In the genomic region with DNA sequence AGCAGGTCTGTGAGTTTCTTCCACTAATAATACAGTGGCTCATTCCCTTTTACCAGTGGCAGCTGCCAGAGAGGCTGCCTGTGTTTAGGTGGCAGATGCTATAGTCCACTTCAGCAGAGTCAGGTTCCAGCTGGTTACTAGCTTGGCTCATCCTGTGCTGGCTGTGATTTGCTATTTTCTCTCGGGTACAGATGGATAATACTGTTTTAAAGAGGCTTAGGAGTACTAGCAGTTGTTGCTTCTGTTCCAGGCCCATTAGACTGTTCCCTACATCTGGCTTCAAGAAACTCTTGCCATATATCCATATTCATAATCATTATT, we compare ENCODE assay signal across 12 cellular contexts.
DNase-seq lines count a peak whose midpoint lies in the region; ATAC-seq lines count a peak whose summit lies in the region.
"Had no signal": no experiment of that assay in that cellular context is flagged by ENCODE, and none has a peak within 500 bp of the region (broad histone marks: within the 10 kb centered on the region; RNA-seq: fewer than 3 reads in every experiment).

No MANE protein-coding gene starts in this region.

- H3K9me3 ChIP-seq in stomach smooth muscle (ENCODE audit: control insufficient read depth in 2 of 2, low read length in 2 of 2), result no peaks in the 10 kb centered on the region

- no peaks in the 10 kb centered on the region for H3K27me3 Mint-ChIP-seq in activated naive CD8-positive, alpha-beta T cell
- no peaks in the 10 kb centered on the region for H3K27me3 Mint-ChIP-seq in activated naive CD8-positive, alpha-beta T cell treated with anti-CD3 and anti-CD28 coated beads, Interleukin-2, amount 50 U/mL, for 24 hours
- H3K27me3 Mint-ChIP-seq in central memory CD8-positive, alpha-beta T cell, result no peaks in the 10 kb centered on the region
- no peaks in the 10 kb centered on the region for H3K27me3 Mint-ChIP-seq in stimulated activated memory B cell treated with anti-CD40 and anti-IgM and Interleukin-4, amounts not matched to agents 10 μg/mL and 1 μg/mL and 100 μg/mL, for 72 hours

- no peak overlapping the region for H3K4me3 Mint-ChIP-seq in activated naive CD8-positive, alpha-beta T cell
- H3K4me3 Mint-ChIP-seq in activated naive CD8-positive, alpha-beta T cell treated with anti-CD3 and anti-CD28 coated beads, Interleukin-2, amount 50 U/mL, for 24 hours, result no peak overlapping the region
- H3K4me3 Mint-ChIP-seq in central memory CD8-positive, alpha-beta T cell, result no peak overlapping the region
- H3K4me3 Mint-ChIP-seq in stimulated activated memory B cell treated with anti-CD40 and anti-IgM and Interleukin-4, amounts not matched to agents 10 μg/mL and 1 μg/mL and 100 μg/mL, for 72 hours, result no peak overlapping the region

- H3K27ac ChIP-seq in stomach smooth muscle (ENCODE audit: low read length), result peak overlapping the region; percentile 19
- H3K27ac ChIP-seq: epithelial cell of prostate had no signal

- H3K4me3 ChIP-seq in stomach smooth muscle (ENCODE audit: low read length in 2 of 2), result no peak overlapping the region

- no peak for DNase-seq in activated naive CD8-positive, alpha-beta T cell treated with anti-CD3 and anti-CD28 coated beads, Interleukin-2, amount 50 U/mL, for 24 hours
- DNase-seq in NCI-H1694 treated with DMSO at 0.1 percent for 48 hours (lab: John Stamatoyannopoulos, UW) (peak; percentile 87), activated gamma-delta T cell treated with Interleukin-2 at 50 U/mL for 16 hours (no peak)
- DNase-seq in central memory CD8-positive, alpha-beta T cell (ENCODE audit: low spot score in 2 of 2), result no peak
- DNase-seq: mesenchymal stem cell; stimulated activated CD4-positive, alpha-beta T cell treated with anti-CD3 and anti-CD28 coated beads, Interleukin-2, amount 100 ng/mL, for 24 hours; stimulated activated naive CD4-positive, alpha-beta T cell had no signal

- H3K4me1 ChIP-seq in stomach smooth muscle (ENCODE audit: control insufficient read depth, insufficient read depth, low read length), result peaks cover 29% of the 10 kb centered on the region

- H3K4me1 Mint-ChIP-seq in activated naive CD8-positive, alpha-beta T cell (ENCODE audit: low read depth), result peaks cover 87% of the 10 kb centered on the region
- H3K4me1 Mint-ChIP-seq in activated naive CD8-positive, alpha-beta T cell treated with anti-CD3 and anti-CD28 coated beads, Interleukin-2, amount 50 U/mL, for 24 hours, result peaks cover 70% of the 10 kb centered on the region
- H3K4me1 Mint-ChIP-seq in central memory CD8-positive, alpha-beta T cell, result peaks cover 69% of the 10 kb centered on the region
- H3K4me1 Mint-ChIP-seq in stimulated activated memory B cell treated with anti-CD40 and anti-IgM and Interleukin-4, amounts not matched to agents 10 μg/mL and 1 μg/mL and 100 μg/mL, for 72 hours, result peaks cover 40% of the 10 kb centered on the region

- no peak for ATAC-seq in activated naive CD8-positive, alpha-beta T cell treated with anti-CD3 and anti-CD28 coated beads, Interleukin-2, amount 50 U/mL, for 24 hours
- no peak for ATAC-seq in central memory CD8-positive, alpha-beta T cell (replicated peaks; ENCODE audit: extremely low read depth, poor library complexity, severe bottlenecking)
- ATAC-seq in stimulated activated memory B cell treated with anti-CD40 and anti-IgM and Interleukin-4, amounts not matched to agents 10 μg/mL and 1 μg/mL and 100 μg/mL, for 72 hours, result no peak
- no peak for ATAC-seq in HG03139 (IDR thresholded peaks at IDR 0.05; ENCODE audit: unreplicated experiment)

- H3K36me3 ChIP-seq in stomach smooth muscle (ENCODE audit: control insufficient read depth in 2 of 2, insufficient read depth in 2 of 2, low read length in 2 of 2), result peaks cover 6 to 9% of the 10 kb centered on the region in 2 donors

- no peaks in the 10 kb centered on the region for H3K9me3 Mint-ChIP-seq in activated naive CD8-positive, alpha-beta T cell (ENCODE audit: low read depth)
- no peaks in the 10 kb centered on the region for H3K9me3 Mint-ChIP-seq in activated naive CD8-positive, alpha-beta T cell treated with anti-CD3 and anti-CD28 coated beads, Interleukin-2, amount 50 U/mL, for 24 hours
- no peaks in the 10 kb centered on the region for H3K9me3 Mint-ChIP-seq in central memory CD8-positive, alpha-beta T cell
- H3K9me3 Mint-ChIP-seq in stimulated activated memory B cell treated with anti-CD40 and anti-IgM and Interleukin-4, amounts not matched to agents 10 μg/mL and 1 μg/mL and 100 μg/mL, for 72 hours, result no peaks in the 10 kb centered on the region

- no peaks in the 10 kb centered on the region for H3K27me3 ChIP-seq in stomach smooth muscle (ENCODE audit: control insufficient read depth in 1 of 2, insufficient read depth in 2 of 2, low read length in 2 of 2)

- H3K9ac ChIP-seq in stomach smooth muscle (ENCODE audit: low read length in 2 of 2), result no peak overlapping the region

- H3K36me3 Mint-ChIP-seq in activated naive CD8-positive, alpha-beta T cell, result peaks cover 19% of the 10 kb centered on the region
- peaks cover 30% of the 10 kb centered on the region for H3K36me3 Mint-ChIP-seq in activated naive CD8-positive, alpha-beta T cell treated with anti-CD3 and anti-CD28 coated beads, Interleukin-2, amount 50 U/mL, for 24 hours (ENCODE audit: low read depth)
- H3K36me3 Mint-ChIP-seq in central memory CD8-positive, alpha-beta T cell (ENCODE audit: insufficient read depth), result peaks cover 14% of the 10 kb centered on the region
- H3K36me3 Mint-ChIP-seq in stimulated activated memory B cell treated with anti-CD40 and anti-IgM and Interleukin-4, amounts not matched to agents 10 μg/mL and 1 μg/mL and 100 μg/mL, for 72 hours, result peaks cover 25% of the 10 kb centered on the region

- H3K27ac Mint-ChIP-seq in activated naive CD8-positive, alpha-beta T cell, result peak overlapping the region; percentile 82
- H3K27ac Mint-ChIP-seq in activated naive CD8-positive, alpha-beta T cell treated with anti-CD3 and anti-CD28 coated beads, Interleukin-2, amount 50 U/mL, for 24 hours, result no peak overlapping the region
- H3K27ac Mint-ChIP-seq in central memory CD8-positive, alpha-beta T cell (ENCODE audit: low read depth), result peak overlapping the region; percentile 77
- no peak overlapping the region for H3K27ac Mint-ChIP-seq in stimulated activated memory B cell treated with anti-CD40 and anti-IgM and Interleukin-4, amounts not matched to agents 10 μg/mL and 1 μg/mL and 100 μg/mL, for 72 hours

Comparison
In these comparisons a context has a peak if more than half of its experiments do, and no peak if none do; other contexts are left out.
1. H3K27ac Mint-ChIP-seq: peak in activated naive CD8-positive, alpha-beta T cell (single experiment) and central memory CD8-positive, alpha-beta T cell (single experiment); none in activated naive CD8-positive, alpha-beta T cell treated with anti-CD3 and anti-CD28 coated beads, Interleukin-2, amount 50 U/mL, for 24 hours (single experiment) and stimulated activated memory B cell treated with anti-CD40 and anti-IgM and Interleukin-4, amounts not matched to agents 10 μg/mL and 1 μg/mL and 100 μg/mL, for 72 hours (single experiment).